ENCODE assay signal across 21 cellular contexts in the genomic region with DNA sequence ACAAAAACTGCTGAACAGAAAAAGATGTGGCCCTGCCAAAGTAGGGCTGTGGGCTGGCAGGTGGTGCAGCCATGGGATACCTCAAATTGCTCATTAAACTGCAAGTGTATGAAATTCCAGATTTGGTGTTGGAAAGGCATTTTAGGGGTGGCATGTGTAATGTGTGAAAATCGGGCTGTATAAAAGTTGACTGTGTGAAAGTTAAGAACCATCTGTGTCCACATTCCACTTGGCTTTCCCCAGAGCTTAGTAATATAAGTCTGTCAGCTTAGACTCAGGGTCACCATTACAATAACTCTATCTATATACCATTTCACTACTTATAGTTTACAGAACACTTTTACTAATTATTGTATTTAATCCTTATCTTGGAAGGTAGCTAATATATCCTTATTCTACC. TPM values are rescaled to one million over a fixed set of nuclear protein-coding genes. Genes with fewer than 3 reads are reported as not detected.
A peak's percentile ranks its signal among the peaks of the same experiment; 100 is the strongest.
DNase-seq lines count a peak whose midpoint lies in the region; ATAC-seq and TF ChIP-seq lines count a peak whose summit lies in the region.
"Had no signal": no experiment of that assay in that cellular context is flagged by ENCODE, and none has a peak within 500 bp of the region (broad histone marks: within the 10 kb centered on the region; RNA-seq: fewer than 3 reads in every experiment).

No MANE protein-coding gene starts in this region.

- H3K9me3 Mint-ChIP-seq in chondrocyte (ENCODE audit: low read depth) (no peaks in the 10 kb centered on the region), nephron (no peaks in the 10 kb centered on the region)
- H3K9me3 Mint-ChIP-seq: CD4-positive, CD25-positive, alpha-beta regulatory T cell; central memory CD8-positive, alpha-beta T cell; neural crest cell; stimulated activated effector memory CD8-positive, alpha-beta T cell treated with anti-CD3 and anti-CD28 coated beads, Interleukin-12 subunit alpha, Interleukin-12 subunit beta, amount 100 ng/mL, for 72 hours; WTC11 had no signal

- H3K27me3 Mint-ChIP-seq in chondrocyte (ENCODE audit: low read depth) (no peaks in the 10 kb centered on the region), nephron (ENCODE audit: low read depth) (peaks cover under 1% of the 10 kb centered on the region)
- H3K27me3 Mint-ChIP-seq: CD4-positive, CD25-positive, alpha-beta regulatory T cell had no signal

- H3K36me3 Mint-ChIP-seq in chondrocyte (ENCODE audit: low read depth), result no peaks in the 10 kb centered on the region
- no peaks in the 10 kb centered on the region for H3K36me3 Mint-ChIP-seq in nephron (ENCODE audit: low read depth)
- H3K36me3 Mint-ChIP-seq: CD4-positive, CD25-positive, alpha-beta regulatory T cell; stimulated activated effector memory CD8-positive, alpha-beta T cell treated with anti-CD3 and anti-CD28 coated beads, Interleukin-12 subunit alpha, Interleukin-12 subunit beta, amount 100 ng/mL, for 72 hours; WTC11 had no signal

- no peak overlapping the region for H3K4me3 ChIP-seq in AG10803 (ENCODE audit: low read length)
- H3K4me3 ChIP-seq: tibial nerve had no signal

- no peak overlapping the region for H3K4me3 Mint-ChIP-seq in chondrocyte (ENCODE audit: unreplicated experiment)
- no peak overlapping the region for H3K4me3 Mint-ChIP-seq in nephron
- H3K4me3 Mint-ChIP-seq: CD4-positive, CD25-positive, alpha-beta regulatory T cell; central memory CD8-positive, alpha-beta T cell; neural crest cell; stimulated activated effector memory CD8-positive, alpha-beta T cell treated with anti-CD3 and anti-CD28 coated beads, Interleukin-12 subunit alpha, Interleukin-12 subunit beta, amount 100 ng/mL, for 72 hours; WTC11 had no signal

- H3K27ac Mint-ChIP-seq in chondrocyte (ENCODE audit: unreplicated experiment), result peak overlapping the region; percentile 63
- H3K27ac Mint-ChIP-seq in nephron, result peak overlapping the region; percentile 39 to 66 (median 65)
- H3K27ac Mint-ChIP-seq: stimulated activated effector memory CD8-positive, alpha-beta T cell treated with anti-CD3 and anti-CD28 coated beads, Interleukin-12 subunit alpha, Interleukin-12 subunit beta, amount 100 ng/mL, for 72 hours had no signal

- DNase-seq in AG10803 (ENCODE audit: low read depth), result peak; percentile 34
- peak; percentile 41 for DNase-seq in LHCN-M2 (ENCODE audit: low read depth)
- no peak for DNase-seq in chondrocyte (ENCODE audit: low spot score)
- no peak for DNase-seq in NCI-H128 (lab: John Stamatoyannopoulos, UW; ENCODE audit: unreplicated experiment)
- DNase-seq in activated gamma-delta T cell treated with Interleukin-2 at 50 U/mL for 16 hours, result no peak
- DNase-seq: activated CD8-positive, alpha-beta memory T cell treated with anti-CD3 and anti-CD28 coated beads for 24 hours; CD4-positive, CD25-positive, alpha-beta regulatory T cell; DND-41; effector memory CD4-positive, alpha-beta T cell; NCI-H1930; NCI-H510A; SIG-M5; T-helper 2 cell had no signal

- peaks cover 29% of the 10 kb centered on the region for H3K4me1 Mint-ChIP-seq in chondrocyte (ENCODE audit: low read depth)
- H3K4me1 Mint-ChIP-seq in nephron, result peaks cover 20% of the 10 kb centered on the region
- H3K4me1 Mint-ChIP-seq: CD4-positive, CD25-positive, alpha-beta regulatory T cell; central memory CD8-positive, alpha-beta T cell; stimulated activated effector memory CD8-positive, alpha-beta T cell treated with anti-CD3 and anti-CD28 coated beads, Interleukin-12 subunit alpha, Interleukin-12 subunit beta, amount 100 ng/mL, for 72 hours had no signal

- TF ChIP-seq CTCF in AG10803 (conservative IDR thresholded peaks at IDR 0.05; ENCODE audit: low read length) (no peak), chondrocyte (IDR thresholded peaks at IDR 0.05) (no peak), nephron (IDR thresholded peaks at IDR 0.05; ENCODE audit: unreplicated experiment in 3 of 3) (no peak)

- no peak for ATAC-seq in HG03159 (IDR thresholded peaks at IDR 0.05; ENCODE audit: unreplicated experiment)
- ATAC-seq in GM19467 (IDR thresholded peaks at IDR 0.05; ENCODE audit: unreplicated experiment), result no peak
- ATAC-seq: stimulated activated effector memory CD8-positive, alpha-beta T cell treated with anti-CD3 and anti-CD28 coated beads, Interleukin-12 subunit alpha, Interleukin-12 subunit beta, amount 100 ng/mL, for 72 hours had no signal

RNA-seq across cellular contexts. Expression of a gene that starts 34.9 kb away (rescaled TPM):
- 3.2 and 5.0 TPM in 2 replicates for total RNA-seq in LHCN-M2 (2014; rRNA removed)
- polyA plus RNA-seq in LHCN-M2 (2012), result 1.7 TPM
- total RNA-seq in chondrocyte, result 6.5 to 11.9 TPM (median 6.6 TPM) in 3 replicates
- total RNA-seq: CD4-positive, CD25-positive, alpha-beta regulatory T cell had no signal
- polyA plus RNA-seq: CD4-positive, CD25-positive, alpha-beta regulatory T cell had no signal

RNA-seq across cellular contexts. Expression of a gene that starts 47.7 kb away (rescaled TPM):
- total RNA-seq in LHCN-M2 (2014; rRNA removed) (11.3 and 16.5 TPM in 2 replicates), chondrocyte (13.3 to 22.9 TPM (median 16.8 TPM) in 3 replicates)
- 3.2 TPM for polyA plus RNA-seq in LHCN-M2 (2012)

Comparison
In these comparisons a context has a peak if more than half of its experiments do, and no peak if none do; other contexts are left out.
1. DNase-seq: peak in AG10803 (single experiment) and LHCN-M2 (single experiment); none in chondrocyte (single experiment), NCI-H128 (single experiment) and activated gamma-delta T cell treated with Interleukin-2 at 50 U/mL for 16 hours (single experiment).